12 cellular contexts compared by ENCODE assay signal in genomic region chr10:17214486-17214885, GRCh38. TPM values are rescaled to one million over a fixed set of nuclear protein-coding genes. Genes with fewer than 3 reads are reported as not detected.
DNase-seq lines count a peak whose midpoint lies in the region; ATAC-seq and TF ChIP-seq lines count a peak whose summit lies in the region.
"Had no signal": no experiment of that assay in that cellular context is flagged by ENCODE, and none has a peak within 500 bp of the region (broad histone marks: within the 10 kb centered on the region; RNA-seq: fewer than 3 reads in every experiment).

No MANE protein-coding gene starts in this region.

- intact Hi-C loops in ascending aorta (cut with DNase I) (loop anchor here (2.0 kb wide), 2 partner anchors 14 kb away; partner anchors contain the start of genes TRDMT1 and VIM), spleen (cut with DNase I; ENCODE audit: low total_unique reads) (no loop called here)

- H3K4me3 Mint-ChIP-seq in GM23338 = no peak overlapping the region
- H3K4me3 Mint-ChIP-seq: CD8-positive, alpha-beta memory T cell; WTC11 had no signal

- whole genome bisulfite sequencing in spleen, 5 donors = 83 to 96% (median 90%) methylated on average over 4 of the region's 4 CpGs

- no peak for DNase-seq in GM23338 (ENCODE audit: low spot score)
- no peak for DNase-seq in ascending aorta (ENCODE audit: low spot score in 2 of 2)
- DNase-seq in glomerular visceral epithelial cell (ENCODE audit: extremely low spot score) = peak; percentile 33
- no peak for DNase-seq in spleen
- no peak for DNase-seq in cerebellar nuclear complex (lab: John Stamatoyannopoulos, UW)
- no peak for DNase-seq in Peyer's patch
- DNase-seq in HCEC 1CT = no peak
- DNase-seq: CD8-positive, alpha-beta memory T cell; kidney had no signal

- H3K9me3 ChIP-seq in ascending aorta (no peaks in the 10 kb centered on the region), spleen (no peaks in the 10 kb centered on the region), Peyer's patch (no peaks in the 10 kb centered on the region)

- H3K9me3 Mint-ChIP-seq in GM23338 = no peaks in the 10 kb centered on the region; the same call in 2 of the 3 replicates
- H3K9me3 Mint-ChIP-seq: CD8-positive, alpha-beta memory T cell; WTC11 had no signal

- no peaks in the 10 kb centered on the region for H3K36me3 ChIP-seq in GM23338 (ENCODE audit: insufficient read depth)
- H3K36me3 ChIP-seq in ascending aorta = no peaks in the 10 kb centered on the region
- no peaks in the 10 kb centered on the region for H3K36me3 ChIP-seq in spleen
- H3K36me3 ChIP-seq in Peyer's patch = no peaks in the 10 kb centered on the region

- H3F3A ChIP-seq in GM23338 (replicated peaks; ENCODE audit: low read depth) = no peaks in the 10 kb centered on the region

- no peaks in the 10 kb centered on the region for H3K27me3 ChIP-seq in GM23338 (ENCODE audit: insufficient read depth)
- no peaks in the 10 kb centered on the region for H3K27me3 ChIP-seq in ascending aorta
- no peaks in the 10 kb centered on the region for H3K27me3 ChIP-seq in spleen (replicated peaks in 1 of 7)
- H3K27me3 ChIP-seq in Peyer's patch = no peaks in the 10 kb centered on the region

- no peak overlapping the region for H3K4me3 ChIP-seq in GM23338
- H3K4me3 ChIP-seq in ascending aorta = peak overlapping the region in 1 of 2 donors; percentile 21
- no peak overlapping the region for H3K4me3 ChIP-seq in spleen
- no peak overlapping the region for H3K4me3 ChIP-seq in Peyer's patch

- peaks cover 45% of the 10 kb centered on the region for H3K4me1 Mint-ChIP-seq in GM23338

- TF ChIP-seq POLR2A in spleen (IDR thresholded peaks at IDR 0.05) (no peak), Peyer's patch (IDR thresholded peaks at IDR 0.05) (no peak)

- no peak for TF ChIP-seq CTCF in GM23338 (conservative IDR thresholded peaks at IDR 0.05; ENCODE audit: low read depth in 2 of 2)
- TF ChIP-seq CTCF in ascending aorta (IDR thresholded peaks at IDR 0.05) = no peak
- no peak for TF ChIP-seq CTCF in spleen (IDR thresholded peaks at IDR 0.05 in 8 of 11, conservative IDR thresholded peaks at IDR 0.05 in 3 of 11)
- no peak for TF ChIP-seq CTCF in Peyer's patch (IDR thresholded peaks at IDR 0.05)

- ATAC-seq in GM23338 (peak; percentile 38; the same call in 2 of the 3 replicates), HG03378 (IDR thresholded peaks at IDR 0.05; ENCODE audit: unreplicated experiment) (no peak)
- ATAC-seq: WTC11 had no signal

- no peaks in the 10 kb centered on the region for H4K20me1 ChIP-seq in GM23338 (replicated peaks; ENCODE audit: insufficient read depth)

- no peak overlapping the region for H3K4me2 ChIP-seq in GM23338

- no peaks in the 10 kb centered on the region for H3K36me3 Mint-ChIP-seq in GM23338 (ENCODE audit: low read depth)
- H3K36me3 Mint-ChIP-seq: WTC11 had no signal

- no peaks in the 10 kb centered on the region for H3K9me2 ChIP-seq in GM23338 (ENCODE audit: insufficient read depth)

- H2AFZ ChIP-seq in GM23338 = no peak overlapping the region
- H2AFZ ChIP-seq: parathyroid adenoma had no signal

- no peaks in the 10 kb centered on the region for H3K79me2 ChIP-seq in GM23338 (replicated peaks; ENCODE audit: insufficient read depth)
- H3K79me2 ChIP-seq: parathyroid adenoma had no signal

- 0 out of 2 replicates have a peak overlapping the region, but pooled peaks have one; percentile 22 for H3K27ac ChIP-seq in GM23338 (ENCODE audit: low read depth)
- peak overlapping the region; percentile 89 to 93 for H3K27ac ChIP-seq in ascending aorta
- peak overlapping the region in 5 of 8 donors; percentile 78 to 92 (median 89) for H3K27ac ChIP-seq in spleen
- peak overlapping the region in 1 of 4 donors; percentile 32 for H3K27ac ChIP-seq in Peyer's patch
- H3K27ac ChIP-seq: parathyroid adenoma had no signal

- H3K27me3 Mint-ChIP-seq in GM23338 (ENCODE audit: insufficient read depth, low read depth, poor library complexity) = peaks cover 5% of the 10 kb centered on the region
- H3K27me3 Mint-ChIP-seq: CD8-positive, alpha-beta memory T cell had no signal

- peaks cover 20% of the 10 kb centered on the region for H3K4me1 ChIP-seq in GM23338 (ENCODE audit: insufficient read depth)
- H3K4me1 ChIP-seq in ascending aorta = peaks cover 6 to 47% of the 10 kb centered on the region in 2 donors
- peaks cover 4 to 75% (median 31%) of the 10 kb centered on the region in 6 donors for H3K4me1 ChIP-seq in spleen
- no peaks in the 10 kb centered on the region for H3K4me1 ChIP-seq in Peyer's patch
- H3K4me1 ChIP-seq: parathyroid adenoma had no signal

- H3K27ac Mint-ChIP-seq in GM23338 = peak overlapping the region; percentile 28; the same call in 1 of the 2 replicates
- H3K27ac Mint-ChIP-seq: WTC11 had no signal

TF ChIP-seq in GM23338, 12 proteins besides CTCF, POLR2A, EP300 and RAD21 (continues in another document):
- TF ChIP-seq CREB1 (CRISPR knock-in tag; IDR thresholded peaks at IDR 0.05; ENCODE audit: low read depth) = no peak
- no peak for TF ChIP-seq JUNB (IDR thresholded peaks at IDR 0.05; ENCODE audit: unreplicated experiment)
- TF ChIP-seq ZNF462 (CRISPR knock-in tag; IDR thresholded peaks at IDR 0.05) = no peak
- TF ChIP-seq NANOG (IDR thresholded peaks at IDR 0.05; ENCODE audit: borderline replicate concordance) = no peak
- no peak for TF ChIP-seq EZH2phosphoT487 (IDR thresholded peaks at IDR 0.05; ENCODE audit: unreplicated experiment)
- TF ChIP-seq ZNF331 (CRISPR knock-in tag; IDR thresholded peaks at IDR 0.05; ENCODE audit: low read depth) = no peak

RNA-seq across cellular contexts. Expression of gene TRDMT1, which starts 13.0 kb away (rescaled TPM):
- 30.8 and 37.7 TPM in 2 replicates for total RNA-seq in GM23338 (2014; rRNA removed; shearing (Covaris generic))
- polyA plus RNA-seq in GM23338 (2016; fragmentation: Nextera tagmentation; extraction: Ambion mirVana) = 12.0 and 16.0 TPM in 2 replicates
- total RNA-seq in ascending aorta = 5.7 TPM
- 10 to 100 TPM in 6 of 7 donors, 1 to 10 TPM in 1; 9.6 to 40.0 (median 16.3) TPM for total RNA-seq in spleen
- 1 to 10 TPM; 1.6 to 3.1 (median 2.3) TPM for polyA plus RNA-seq in spleen
- total RNA-seq in Peyer's patch = 10 to 100 TPM in 1 of 4 donors, 1 to 10 TPM in 3; 4.0 to 24.8 (median 6.4) TPM

RNA-seq across cellular contexts. Expression of gene VIM, which starts 13.6 kb away (rescaled TPM):
- total RNA-seq in GM23338 (2014; rRNA removed; shearing (Covaris generic)) = 214 and 228 TPM in 2 replicates
- polyA plus RNA-seq in GM23338 (2016; fragmentation: Nextera tagmentation; extraction: Ambion mirVana) (131 and 137 TPM in 2 replicates), spleen (100 to 1,000 TPM; 510 to 672 (median 660) TPM)
- total RNA-seq in ascending aorta (6,230 TPM), spleen (1,000 to 10,000 TPM; 1,061 to 2,377 (median 1,594) TPM), Peyer's patch (100 to 1,000 TPM; 139 to 914 (median 434) TPM)
